8 cellular contexts compared by ENCODE assay signal in genomic region chr11:122796128-122796717, GRCh38. TPM values are rescaled to one million over a fixed set of nuclear protein-coding genes. Genes with fewer than 3 reads are reported as not detected.
A peak's percentile ranks its signal among the peaks of the same experiment; 100 is the strongest.
DNase-seq lines count a peak whose midpoint lies in the region; ATAC-seq and TF ChIP-seq lines count a peak whose summit lies in the region.

No MANE protein-coding gene starts in this region.

- 75% methylated on average over 11 of the region's 11 CpGs for WGBS in prostate gland

- no peak overlapping the region for H3K27ac ChIP-seq in HCT116 (ENCODE audit: low read depth, low read length)
- H3K27ac ChIP-seq in fibroblast of lung (ENCODE audit: insufficient read depth, low read length) = no peak overlapping the region
- H3K27ac ChIP-seq in prostate gland = no peak overlapping the region

- no peak overlapping the region for H2AFZ ChIP-seq in HCT116 (ENCODE audit: low read depth, low read length, poor library complexity, severe bottlenecking)
- no peak overlapping the region for H2AFZ ChIP-seq in fibroblast of lung (ENCODE audit: low read length)

- H3K4me2 ChIP-seq in HCT116 (ENCODE audit: low read length) (no peak overlapping the region), fibroblast of lung (ENCODE audit: extremely low read depth, insufficient read depth, low read length) (no peak overlapping the region)

- peak; percentile 77 for TF ChIP-seq RAD21 in HCT116 (IDR thresholded peaks at IDR 0.05; ENCODE audit: low read depth)

- no peaks in the 10 kb centered on the region for H3K9me2 ChIP-seq in HCT116 (ENCODE audit: insufficient read depth)

- H3K36me3 ChIP-seq in HCT116 (ENCODE audit: control insufficient read depth in 1 of 2, insufficient read depth in 2 of 2, low read length in 2 of 2) (peaks cover 4 to 24% of the 10 kb centered on the region in 2 experiments; a peak in 2 of 4 replicates), fibroblast of lung (ENCODE audit: control insufficient read depth, insufficient read depth, low read length) (peaks cover 8% of the 10 kb centered on the region), prostate gland (no peaks in the 10 kb centered on the region)

- H3K79me2 ChIP-seq in HCT116 (ENCODE audit: insufficient read depth, low read length) (no peaks in the 10 kb centered on the region), fibroblast of lung (ENCODE audit: control insufficient read depth, insufficient read depth, low read length) (no peaks in the 10 kb centered on the region)

- no peaks in the 10 kb centered on the region for H4K20me1 ChIP-seq in HCT116 (ENCODE audit: insufficient read depth)
- no peaks in the 10 kb centered on the region for H4K20me1 ChIP-seq in fibroblast of lung (ENCODE audit: control insufficient read depth, extremely low read depth, insufficient read depth, low read length)

- H3K9ac ChIP-seq in HCT116 (ENCODE audit: low read length) = no peak overlapping the region
- H3K9ac ChIP-seq in fibroblast of lung (ENCODE audit: insufficient read depth, low read length) = no peak overlapping the region

- BruUV-seq in HCT116 (replicated peaks; lab: Mats Ljungman, UMichigan) = no TSS peak

- TF ChIP-seq CTCF in GM10248 (IDR thresholded peaks at IDR 0.05; ENCODE audit: control extremely low read depth, extremely low read depth, low read depth, missing control alignments) (peak; percentile 86), HCT116 (IDR thresholded peaks at IDR 0.05 in 2 of 3, conservative IDR thresholded peaks at IDR 0.05 in 1 of 3; ENCODE audit: borderline replicate concordance in 1 of 3, insufficient read depth in 1 of 3, low read depth in 2 of 3, low read length in 2 of 3) (peak; percentile 61 to 92 (median 92)), fibroblast of lung (conservative IDR thresholded peaks at IDR 0.05 in 1 of 2, IDR thresholded peaks at IDR 0.05 in 1 of 2; ENCODE audit: low read depth in 1 of 2, low read length in 2 of 2) (peak; percentile 77 to 89), prostate gland (IDR thresholded peaks at IDR 0.05) (peak; percentile 48 to 70 (median 58))

- no peak overlapping the region for H3K4me3 ChIP-seq in HCT116 (replicated peaks in 1 of 2; ENCODE audit: low read depth in 1 of 2, low read length in 2 of 2)
- no peak overlapping the region for H3K4me3 ChIP-seq in fibroblast of lung (replicated peaks in 1 of 4; ENCODE audit: control extremely low read depth in 1 of 4, insufficient read depth in 1 of 4, low read depth in 3 of 4, low read length in 4 of 4)
- no peak overlapping the region for H3K4me3 ChIP-seq in prostate gland

- H3K27me3 ChIP-seq in HCT116 (ENCODE audit: insufficient read depth, low read length) (no peaks in the 10 kb centered on the region), fibroblast of lung (ENCODE audit: control insufficient read depth, insufficient read depth, low read length) (no peaks in the 10 kb centered on the region), prostate gland (replicated peaks; ENCODE audit: insufficient read depth) (no peaks in the 10 kb centered on the region)

- H3K4me1 ChIP-seq in HCT116 (ENCODE audit: control insufficient read depth in 1 of 2, insufficient read depth in 2 of 2, low read length in 2 of 2) = peaks cover 0 to 6% of the 10 kb centered on the region in 2 experiments; a peak in 1 of 4 replicates
- peaks cover 8% of the 10 kb centered on the region for H3K4me1 ChIP-seq in fibroblast of lung (ENCODE audit: control insufficient read depth, extremely low read depth, insufficient read depth, low read length)
- H3K4me1 ChIP-seq in prostate gland (replicated peaks) = no peaks in the 10 kb centered on the region

- intact Hi-C loops in HCT116 (cut with micrococcal nuclease) (loop anchor here (1.0 to 5.0 kb wide), 3 partner anchors 58 to 259 kb away; no protein-coding TSS in a partner anchor), prostate gland (cut with DNase I) (no loop called here)

- TF ChIP-seq POLR2A in HCT116 (IDR thresholded peaks at IDR 0.05; ENCODE audit: borderline replicate concordance, extremely low read depth, insufficient read depth, insufficient read length) = no peak
- TF ChIP-seq POLR2A in prostate gland (IDR thresholded peaks at IDR 0.05) = no peak

- peak; percentile 92 for ATAC-seq in HCT116
- no peak for ATAC-seq in HG02588 (IDR thresholded peaks at IDR 0.05; ENCODE audit: unreplicated experiment)

- POLR2A ChIA-PET in GM10248 (lab: Yijun Ruan, JAX) = no interaction called here
- POLR2A ChIA-PET in HCT116 (lab: Charles Lee) = no interaction called here

- H3K9me3 ChIP-seq in HCT116 (ENCODE audit: control insufficient read depth in 1 of 2, insufficient read depth in 1 of 2, low read depth in 1 of 2, low read length in 2 of 2) = no peaks in the 10 kb centered on the region
- no peaks in the 10 kb centered on the region for H3K9me3 ChIP-seq in fibroblast of lung (ENCODE audit: control insufficient read depth, insufficient read depth, low read depth, low read length)
- no peaks in the 10 kb centered on the region for H3K9me3 ChIP-seq in prostate gland

- CTCF ChIA-PET in GM10248 (lab: Yijun Ruan, JAX) = interaction anchor here (0.6 to 6.4 kb wide), 47 partner anchors 9 to 407 kb away, joined by 3 to 148 read pairs (median 5); no protein-coding TSS in a partner anchor
- CTCF ChIA-PET in HCT116 (lab: Charles Lee) = interaction anchor here (0.6 to 2.0 kb wide), 12 partner anchors 14 to 258 kb away, joined by 3 to 15 read pairs (median 4); no protein-coding TSS in a partner anchor

- RAD21 ChIA-PET in HCT116 (lab: Charles Lee; ENCODE audit: low non-redundant PET in 1 of 2, low total read pairs in 2 of 2, uncharacterized antibody in 2 of 2, unreplicated experiment in 2 of 2) = no interaction called here

- DNase-seq in GM10248 (ENCODE audit: extremely low spot score) = peak; percentile 68
- DNase-seq in HCT116 (ENCODE audit: low read depth, low spot score) = no peak
- peak; percentile 52 for DNase-seq in NCI-H69 (lab: John Stamatoyannopoulos, UW)
- peak; percentile 83 for DNase-seq in activated CD8-positive, alpha-beta memory T cell treated with anti-CD3 and anti-CD28 coated beads, Interleukin-2, amount 50 U/mL, for 4 hours
- peak in 1 of 2 donors; percentile 45 for DNase-seq in fibroblast of lung (ENCODE audit: low read depth in 2 of 2)
- DNase-seq in prostate gland (ENCODE audit: low spot score) = peak; percentile 19
- no peak for DNase-seq in NCI-H226

TF ChIP-seq in HCT116, 20 proteins besides CTCF, POLR2A, EP300 and RAD21:
- TF ChIP-seq CEBPB (IDR thresholded peaks at IDR 0.05; ENCODE audit: low read depth) (no peak), REST (IDR thresholded peaks at IDR 0.05; ENCODE audit: low read depth) (no peak), EZH2 (IDR thresholded peaks at IDR 0.05) (no peak), EGR1 (IDR thresholded peaks at IDR 0.05; ENCODE audit: low read depth) (no peak)

RNA-seq across cellular contexts. Expression of gene CRTAM, which starts 42.1 kb away (rescaled TPM):
- total RNA-seq in HCT116 (2021; ENCODE audit: unreplicated experiment) (not detected), fibroblast of lung (under 0.01 TPM in 2 replicates), prostate gland (under 1 TPM in 1 of 2 donors, not detected in 1; 0.34 TPM)
- polyA plus RNA-seq in HCT116 (2012) = not detected in 2 replicates
- polyA plus RNA-seq in fibroblast of lung = not detected in 2 replicates
- polyA plus RNA-seq in fibroblast of lung (2012) = not detected in 2 replicates
- polyA minus RNA-seq in fibroblast of lung (ENCODE audit: low replicate concordance) = not detected in 2 replicates

Comparison
In these comparisons a context has a peak if more than half of its experiments do, and no peak if none do; other contexts are left out.
1. DNase-seq: peak in GM10248 (single experiment), NCI-H69 (single experiment), activated CD8-positive, alpha-beta memory T cell treated with anti-CD3 and anti-CD28 coated beads, Interleukin-2, amount 50 U/mL, for 4 hours (single experiment) and prostate gland (single experiment); none in HCT116 (single experiment) and NCI-H226 (single experiment).
2. Peak in every context shown above with its lines, with median percentiles within 50 percentile points of each other: CTCF ChIP-seq.